Comparison of ENCODE assay signal across 27 cellular contexts in the genomic region with DNA sequence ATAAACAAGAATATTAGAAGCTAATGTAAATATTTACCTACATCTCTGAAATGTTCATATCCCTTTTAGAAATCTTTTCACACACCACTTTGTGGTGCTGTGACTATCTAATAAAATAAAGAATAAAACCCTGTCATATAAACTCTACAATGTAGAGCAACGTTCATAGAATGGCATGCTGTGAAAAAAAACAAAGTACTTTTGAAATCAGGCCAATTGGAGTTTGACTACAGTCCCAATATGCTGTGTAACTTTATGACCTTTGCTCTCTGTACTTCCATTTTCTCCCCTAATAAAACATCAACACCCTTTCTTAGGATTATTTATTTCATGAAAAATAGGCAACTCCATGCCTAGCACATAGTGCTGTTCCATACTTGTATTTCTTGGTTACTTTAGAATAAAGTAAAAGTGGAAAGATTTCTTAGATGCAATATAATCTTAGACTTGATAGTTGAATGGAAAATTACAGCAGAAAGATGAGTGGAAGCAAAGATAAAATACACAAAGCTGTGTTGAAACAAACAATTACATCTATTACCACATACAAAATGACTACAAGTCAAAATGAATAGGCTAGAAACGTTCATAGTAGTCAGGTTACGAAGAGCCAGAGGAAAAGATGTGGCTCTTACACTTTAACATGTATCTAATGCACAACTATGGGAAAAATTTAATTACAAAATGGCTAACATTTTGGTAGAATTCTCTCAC.
A peak's percentile ranks its signal among the peaks of the same experiment; 100 is the strongest.
DNase-seq lines count a peak whose midpoint lies in the region; ATAC-seq and TF ChIP-seq lines count a peak whose summit lies in the region.
"Had no signal": no experiment of that assay in that cellular context is flagged by ENCODE, and none has a peak within 500 bp of the region (broad histone marks: within the 10 kb centered on the region; RNA-seq: fewer than 3 reads in every experiment).

No MANE protein-coding gene starts in this region.

- no peak for TF ChIP-seq CTCF in IMR-90 (conservative IDR thresholded peaks at IDR 0.05; ENCODE audit: low read depth, low read length)
- TF ChIP-seq CTCF in astrocyte of the spinal cord (IDR thresholded peaks at IDR 0.05; ENCODE audit: low read depth, low read length) = no peak

- no peak overlapping the region for H2BK15ac ChIP-seq in IMR-90 (ENCODE audit: low read depth, low read length)

- no peaks in the 10 kb centered on the region for H4K20me1 ChIP-seq in IMR-90 (ENCODE audit: insufficient read depth, low read length)

- BruUV-seq in IMR-90 (replicated peaks; lab: Mats Ljungman, UMichigan) = no TSS peak

- no peak overlapping the region; the same call in 1 of the 2 replicates for H4K5ac ChIP-seq in IMR-90 (ENCODE audit: low read depth, low read length)

- H4K91ac ChIP-seq in IMR-90 (ENCODE audit: insufficient read depth, low read depth, low read length) = no peak overlapping the region

- no peak overlapping the region; the same call in 1 of the 2 replicates for H2BK120ac ChIP-seq in IMR-90 (ENCODE audit: low read depth, low read length)

- dilution Hi-C loops in IMR-90 (cut with HindIII; ENCODE audit: low sequenced_read_pairs, unreplicated experiment) = no loop called here

- no peak overlapping the region for H2AFZ ChIP-seq in IMR-90 (replicated peaks; ENCODE audit: low read length, poor library complexity)

- H3K4me3 ChIP-seq in IMR-90 (ENCODE audit: insufficient read depth, low read depth, low read length) = no peak overlapping the region
- H3K4me3 ChIP-seq in astrocyte of the spinal cord (ENCODE audit: low read depth, low read length) = no peak overlapping the region
- no peak overlapping the region for H3K4me3 ChIP-seq in skeletal muscle cell (ENCODE audit: low read depth, low read length)
- H3K4me3 ChIP-seq: adrenal gland, esophagus squamous epithelium, psoas muscle, upper lobe of right lung had no signal

- no peak overlapping the region for H2AK5ac ChIP-seq in IMR-90 (ENCODE audit: low read depth, low read length)

- no peak overlapping the region for H3K4me2 ChIP-seq in IMR-90 (ENCODE audit: low read depth, low read length)
- H3K4me2 ChIP-seq: KMS-11 had no signal

- H3K56ac ChIP-seq in IMR-90 (ENCODE audit: extremely low read depth, insufficient read depth, low read length) = no peak overlapping the region

- no peak overlapping the region for H3K23ac ChIP-seq in IMR-90 (ENCODE audit: low read depth, low read length)

- POLR2A ChIA-PET in IMR-90 (lab: Charles Lee; ENCODE audit: unreplicated experiment) = no interaction called here

- H3K18ac ChIP-seq in IMR-90 (ENCODE audit: low read depth, low read length) = peak overlapping the region; percentile 57; the same call in 1 of the 2 replicates

- TF ChIP-seq POLR2A in IMR-90 (IDR thresholded peaks at IDR 0.05; ENCODE audit: low read depth, low read length) = no peak

- H3K9me1 ChIP-seq in IMR-90 (ENCODE audit: insufficient read depth, low read length) = no peaks in the 10 kb centered on the region

- H3K9me3 ChIP-seq in IMR-90 (ENCODE audit: control insufficient read depth, insufficient read depth, low read length) = no peaks in the 10 kb centered on the region
- H3K9me3 ChIP-seq: adrenal gland, esophagus squamous epithelium, psoas muscle, upper lobe of right lung had no signal

- H3K4ac ChIP-seq in IMR-90 (ENCODE audit: low read depth, low read length) = no peak overlapping the region

- H3K79me1 ChIP-seq in IMR-90 (ENCODE audit: low read depth in 1 of 2, low read length in 2 of 2) = no peaks in the 10 kb centered on the region

- CTCF ChIA-PET in IMR-90 (lab: Yijun Ruan, JAX) = no interaction called here

- H3K9ac ChIP-seq in IMR-90 (ENCODE audit: low read depth, low read length) = no peak overlapping the region
- H3K9ac ChIP-seq: KMS-11 had no signal

- H4K8ac ChIP-seq in IMR-90 (ENCODE audit: low read depth in 2 of 2, low read length in 2 of 2) = no peak overlapping the region; a peak in 1 of 4 replicates

- no peak overlapping the region for H2BK20ac ChIP-seq in IMR-90 (ENCODE audit: low read depth, low read length)

- DNase-seq in IMR-90 (peak; percentile 50), astrocyte of the spinal cord (ENCODE audit: low read depth, low spot score) (peak; percentile 60), left colon (no peak), skeletal muscle cell (ENCODE audit: low read depth) (peak; percentile 38), Ammon's horn (ENCODE audit: low spot score) (no peak), DMS79 treated with DMSO at 0.1 percent for 48 hours (lab: John Stamatoyannopoulos, UW) (no peak), A172 (ENCODE audit: low spot score) (no peak)
- DNase-seq: activated CD4-positive, alpha-beta T cell treated with anti-CD3 and anti-CD28 coated beads, Interleukin-2, amount 50 U/mL, for 48 hours; activated CD4-positive, CD25-positive, alpha-beta regulatory T cell treated with anti-CD3 and anti-CD28 coated beads, Interleukin-2, amount 50 U/mL, for 72 hours; activated naive CD4-positive, alpha-beta T cell treated with Interleukin-2 at 50 U/mL for 16 hours; adrenal gland; C1 segment of cervical spinal cord; cerebellar nuclear complex; esophagus squamous epithelium; GDM1; hypothalamus; left cardiac atrium; NCI-H1417 treated with DMSO at 0.1 percent for 48 hours; NCI-H2081; NCI-H526; psoas muscle; Right ventricle myocardium superior; stimulated activated naive CD4-positive, alpha-beta T cell treated with Interleukin-2 at 50 U/mL for 16 hours; T-helper 2 cell; upper lobe of right lung had no signal

- TF ChIP-seq RAD21 in IMR-90 (IDR thresholded peaks at IDR 0.05; ENCODE audit: low read length) = no peak

- H3K27me3 ChIP-seq in IMR-90 (ENCODE audit: control insufficient read depth, insufficient read depth, low read length) = no peaks in the 10 kb centered on the region
- H3K27me3 ChIP-seq: adrenal gland, esophagus squamous epithelium, upper lobe of right lung had no signal

- no CpG with 5 or more reads among the region's 3 CpGs for WGBS in IMR-90 (ENCODE audit: extremely low coverage in 2 of 2, insufficient read length in 1 of 2), 2 experiments

- ATAC-seq in IMR-90 (ENCODE audit: low read depth) = peak; percentile 68
- peak; percentile 94 for ATAC-seq in left colon
- no peak for ATAC-seq in HG03439 (IDR thresholded peaks at IDR 0.05; ENCODE audit: unreplicated experiment)
- ATAC-seq: left cardiac atrium, psoas muscle, upper lobe of right lung had no signal

- no peak overlapping the region for H3K14ac ChIP-seq in IMR-90 (replicated peaks; ENCODE audit: low read depth, low read length)

- in situ Hi-C loops in IMR-90 (cut with MboI; ENCODE audit: low sequenced_read_pairs) = no loop called here
- in situ Hi-C loops in astrocyte of the spinal cord (cut with HindIII; ENCODE audit: low sequenced_read_pairs) = no loop called here

- H2BK5ac ChIP-seq in IMR-90 (ENCODE audit: low read depth, low read length, poor library complexity, severe bottlenecking) = peak overlapping the region; percentile 94

- no peak overlapping the region for H2AK9ac ChIP-seq in IMR-90 (replicated peaks; ENCODE audit: low read depth, low read length, poor library complexity)

- H3K4me1 ChIP-seq in IMR-90 (ENCODE audit: control insufficient read depth, insufficient read depth, low read length) = no peaks in the 10 kb centered on the region
- H3K4me1 ChIP-seq: adrenal gland, esophagus squamous epithelium, psoas muscle, upper lobe of right lung had no signal

- intact Hi-C loops in IMR-90 (cut with micrococcal nuclease) = no loop called here
- intact Hi-C loops in left colon (cut with DNase I, micrococcal nuclease) = no loop called here

- no peak overlapping the region; the same call in 1 of the 2 replicates for H3K27ac ChIP-seq in IMR-90 (ENCODE audit: insufficient read depth, low read length)
- H3K27ac ChIP-seq: adrenal gland, esophagus squamous epithelium, KMS-11, psoas muscle, upper lobe of right lung had no signal

- H3K36me3 ChIP-seq in IMR-90 (ENCODE audit: control insufficient read depth, insufficient read depth, low read length) = no peaks in the 10 kb centered on the region
- H3K36me3 ChIP-seq: adrenal gland, esophagus squamous epithelium, upper lobe of right lung had no signal

TF ChIP-seq in IMR-90, 13 proteins besides CTCF, POLR2A, EP300 and RAD21:
- TF ChIP-seq, protein P1, sequence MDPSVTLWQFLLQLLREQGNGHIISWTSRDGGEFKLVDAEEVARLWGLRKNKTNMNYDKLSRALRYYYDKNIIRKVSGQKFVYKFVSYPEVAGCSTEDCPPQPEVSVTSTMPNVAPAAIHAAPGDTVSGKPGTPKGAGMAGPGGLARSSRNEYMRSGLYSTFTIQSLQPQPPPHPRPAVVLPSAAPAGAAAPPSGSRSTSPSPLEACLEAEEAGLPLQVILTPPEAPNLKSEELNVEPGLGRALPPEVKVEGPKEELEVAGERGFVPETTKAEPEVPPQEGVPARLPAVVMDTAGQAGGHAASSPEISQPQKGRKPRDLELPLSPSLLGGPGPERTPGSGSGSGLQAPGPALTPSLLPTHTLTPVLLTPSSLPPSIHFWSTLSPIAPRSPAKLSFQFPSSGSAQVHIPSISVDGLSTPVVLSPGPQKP (IDR thresholded peaks at IDR 0.05; ENCODE audit: borderline replicate concordance, low read depth, low read length) = no peak
- TF ChIP-seq CHD1 (IDR thresholded peaks at IDR 0.05; ENCODE audit: low read depth, low read length) = no peak
- no peak for TF ChIP-seq MXI1 (IDR thresholded peaks at IDR 0.05; ENCODE audit: borderline replicate concordance, low read depth, low read length)
- no peak for TF ChIP-seq RFX5 (IDR thresholded peaks at IDR 0.05; ENCODE audit: low read depth, low read length)
- no peak for TF ChIP-seq BHLHE40 (IDR thresholded peaks at IDR 0.05; ENCODE audit: low read depth, low read length)
- no peak for TF ChIP-seq NFE2L2 (IDR thresholded peaks at IDR 0.05; ENCODE audit: low read depth, low read length)
- no peak for TF ChIP-seq RCOR1 (IDR thresholded peaks at IDR 0.05; ENCODE audit: insufficient replicate concordance, low read length)
- no peak for TF ChIP-seq FOS (IDR thresholded peaks at IDR 0.05; ENCODE audit: low read depth, low read length)
- no peak for TF ChIP-seq MAFK (IDR thresholded peaks at IDR 0.05; ENCODE audit: low read depth, low read length)
- TF ChIP-seq CEBPB (IDR thresholded peaks at IDR 0.05; ENCODE audit: low read depth, low read length) = no peak
- TF ChIP-seq, protein P2, sequence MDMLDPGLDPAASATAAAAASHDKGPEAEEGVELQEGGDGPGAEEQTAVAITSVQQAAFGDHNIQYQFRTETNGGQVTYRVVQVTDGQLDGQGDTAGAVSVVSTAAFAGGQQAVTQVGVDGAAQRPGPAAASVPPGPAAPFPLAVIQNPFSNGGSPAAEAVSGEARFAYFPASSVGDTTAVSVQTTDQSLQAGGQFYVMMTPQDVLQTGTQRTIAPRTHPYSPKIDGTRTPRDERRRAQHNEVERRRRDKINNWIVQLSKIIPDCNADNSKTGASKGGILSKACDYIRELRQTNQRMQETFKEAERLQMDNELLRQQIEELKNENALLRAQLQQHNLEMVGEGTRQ (IDR thresholded peaks at IDR 0.05; ENCODE audit: low read depth, low read length) = no peak
- no peak for TF ChIP-seq SMC3 (IDR thresholded peaks at IDR 0.05; ENCODE audit: low read depth, low read length)
- no peak for TF ChIP-seq MAZ (IDR thresholded peaks at IDR 0.05; ENCODE audit: borderline replicate concordance, low read depth, low read length)

Comparison
In these comparisons a context has a peak if more than half of its experiments do, and no peak if none do; other contexts are left out.
1. DNase-seq: peak in IMR-90 (single experiment), astrocyte of the spinal cord (single experiment) and skeletal muscle cell (single experiment); none in left colon (0 of 2), Ammon's horn (single experiment), DMS79 treated with DMSO at 0.1 percent for 48 hours (single experiment) and A172 (single experiment).